ENCODE assay signal across 21 cellular contexts in genomic region chr3:40660554-40660953, GRCh38.
DNase-seq lines count a peak whose midpoint lies in the region; ATAC-seq and TF ChIP-seq lines count a peak whose summit lies in the region.
"Had no signal": no experiment of that assay in that cellular context is flagged by ENCODE, and none has a peak within 500 bp of the region (broad histone marks: within the 10 kb centered on the region; RNA-seq: fewer than 3 reads in every experiment).

No MANE protein-coding gene starts in this region.

- peak; percentile 50 for ATAC-seq in mucosa of descending colon
- ATAC-seq: GM12878, HCT116, K562 had no signal

- no peak overlapping the region for H3K4me3 ChIP-seq in mucosa of descending colon
- H3K4me3 ChIP-seq: BLaER1 treated with 17β-estradiol and CSF1 and Interleukin-3, amounts not matched to agents 10 nM and 100 nM; GM12878; K562; Peyer's patch had no signal

- H3K36me3 ChIP-seq in mucosa of descending colon (ENCODE audit: low read depth), result no peaks in the 10 kb centered on the region
- H3K36me3 ChIP-seq: BLaER1 treated with 17β-estradiol and CSF1 and Interleukin-3, amounts not matched to agents 10 nM and 100 nM; Peyer's patch had no signal

- no peak for TF ChIP-seq CTCF in mucosa of descending colon (IDR thresholded peaks at IDR 0.05)

- H3K9me3 ChIP-seq in mucosa of descending colon, result no peaks in the 10 kb centered on the region
- H3K9me3 ChIP-seq: BLaER1 treated with 17β-estradiol and CSF1 and Interleukin-3, amounts not matched to agents 10 nM and 100 nM; Peyer's patch; SK-N-SH had no signal

- peak; percentile 4 for DNase-seq in CD1c-positive myeloid dendritic cell (ENCODE audit: extremely low spot score)
- DNase-seq in MV-4-11 (lab: John Stamatoyannopoulos, UW), result peak; percentile 63
- DNase-seq in SKM-1 treated with dmso at 0.1 percent for 144 hours (lab: John Stamatoyannopoulos, UW; ENCODE audit: unreplicated experiment), result peak; percentile 70
- peak in 1 of 3 donors; percentile 13 for DNase-seq in mucosa of descending colon
- no peak for DNase-seq in NCI-H1092 (lab: John Stamatoyannopoulos, UW)
- no peak for DNase-seq in activated naive CD4-positive, alpha-beta T cell treated with Interleukin-2 at 50 U/mL for 16 hours
- no peak for DNase-seq in NAMALWA (ENCODE audit: low spot score)
- DNase-seq: CD8-positive, alpha-beta memory T cell; DMS53; EL; GOT3; NCI-H1105; NCI-H1694 treated with DMSO at 0.1 percent for 48 hours; NCI-H510A; NCI-H774; Peyer's patch; SK-N-SH had no signal

- intact Hi-C loops in mucosa of descending colon (cut with DNase I, micrococcal nuclease), result no loop called here

- no peaks in the 10 kb centered on the region for H3K4me1 ChIP-seq in mucosa of descending colon (ENCODE audit: low read depth)
- H3K4me1 ChIP-seq: Peyer's patch had no signal

Comparison
In these comparisons a context has a peak if more than half of its experiments do, and no peak if none do; other contexts are left out.
1. DNase-seq: peak in CD1c-positive myeloid dendritic cell (single experiment), MV-4-11 (single experiment) and SKM-1 treated with dmso at 0.1 percent for 144 hours (single experiment); none in NCI-H1092 (single experiment), activated naive CD4-positive, alpha-beta T cell treated with Interleukin-2 at 50 U/mL for 16 hours (single experiment) and NAMALWA (single experiment).